In genomic region chr2:134799936-134800335, GRCh38 we compare ENCODE assay signal across 31 cellular contexts. TPM values are rescaled to one million over a fixed set of nuclear protein-coding genes. Genes with fewer than 3 reads are reported as not detected.
"Had no signal": no experiment of that assay in that cellular context is flagged by ENCODE, and none has a peak within 500 bp of the region (broad histone marks: within the 10 kb centered on the region; RNA-seq: fewer than 3 reads in every experiment).

No MANE protein-coding gene starts in this region.

- H3K36me3 ChIP-seq: neural progenitor cell, pancreas, prostate gland, spleen, thoracic aorta, tibial artery, transverse colon, upper lobe of right lung, uterus had no signal

- H3K4me3 ChIP-seq: neural progenitor cell, pancreas, prostate gland, skin epidermis, smooth muscle cell, spleen, thoracic aorta, tibial artery, transverse colon, upper lobe of right lung, uterus had no signal

- H3K9ac ChIP-seq: neural progenitor cell had no signal

- H2AFZ ChIP-seq: neural progenitor cell had no signal

- ATAC-seq: naive thymus-derived CD4-positive, alpha-beta T cell; natural killer cell; pancreas; right cardiac atrium; sciatic nerve; stimulated activated memory B cell treated with anti-CD40 and anti-IgM and Interleukin-4, amounts not matched to agents 10 μg/mL and 1 μg/mL and 100 μg/mL, for 72 hours; stimulated activated naive CD8-positive, alpha-beta T cell treated with anti-CD3 and anti-CD28 coated beads, Interleukin-15, amount 100 ng/mL, for 72 hours; stimulated activated naive CD8-positive, alpha-beta T cell treated with anti-CD3 and anti-CD28 coated beads, Interleukin-15, Interleukin-2, amounts not matched to agents 100 U/mL and 50 U/mL, for 24 hours; upper lobe of right lung had no signal

- H3K27ac ChIP-seq: neural progenitor cell, pancreas, prostate gland, skin epidermis, spleen, thoracic aorta, tibial artery, transverse colon, upper lobe of right lung, uterus had no signal

- DNase-seq: naive thymus-derived CD4-positive, alpha-beta T cell; natural killer cell; occipital lobe; pancreas; right cardiac atrium; spleen; stimulated activated CD4-positive, alpha-beta T cell treated with anti-CD3 and anti-CD28 coated beads, Interleukin-12 subunit alpha, Interleukin-12 subunit beta, amount 100 ng/mL, for 4 hours; stimulated activated CD4-positive, alpha-beta T cell treated with anti-CD3 and anti-CD28 coated beads, Interleukin-1b, Interleukin-23, amount 100 ng/mL, for 48 hours; stimulated activated CD4-positive, alpha-beta T cell treated with anti-CD3 and anti-CD28 coated beads, Interleukin-4, amount 100 ng/mL, for 1 hour; stimulated activated CD4-positive, alpha-beta T cell treated with anti-CD3 and anti-CD28 coated beads, Interleukin-4, amount 100 ng/mL, for 4 hours; stimulated activated CD8-positive, alpha-beta memory T cell treated with anti-CD3 and anti-CD28 coated beads, Interleukin-4, amount 100 ng/mL, for 48 hours; stimulated activated naive CD4-positive, alpha-beta T cell; stimulated activated naive CD8-positive, alpha-beta T cell treated with anti-CD3 and anti-CD28 coated beads, Interleukin-15, amount 100 ng/mL, for 72 hours; stimulated activated naive CD8-positive, alpha-beta T cell treated with anti-CD3 and anti-CD28 coated beads, Interleukin-15, Interleukin-2, amounts not matched to agents 100 U/mL and 50 U/mL, for 24 hours; substantia nigra; tibial artery; transverse colon; upper lobe of right lung; uterus had no signal

- FAIRE-seq: pancreas had no signal

- H3K27me3 ChIP-seq: neural progenitor cell, pancreas, spleen, tibial artery, transverse colon, upper lobe of right lung, uterus had no signal

- H3K4me1 ChIP-seq: neural progenitor cell, pancreas, prostate gland, spleen, tibial artery, transverse colon, upper lobe of right lung, uterus had no signal

- H3K9me3 ChIP-seq: pancreas, prostate gland, thoracic aorta, transverse colon, upper lobe of right lung, uterus had no signal

- H3K4me2 ChIP-seq: neural progenitor cell, smooth muscle cell had no signal

RNA-seq across cellular contexts. Expression of gene ACMSD, which starts 38.5 kb away (rescaled TPM):
- total RNA-seq: naive thymus-derived CD4-positive, alpha-beta T cell; natural killer cell; occipital lobe; osteoblast; posterior vena cava; prostate gland; right cardiac atrium; sciatic nerve; smooth muscle cell; spleen; temporal lobe; thoracic aorta; transverse colon; upper lobe of right lung; urinary bladder; uterus had no signal
- polyA plus RNA-seq: naive thymus-derived CD4-positive, alpha-beta T cell; neural cell; right cardiac atrium; smooth muscle cell; spleen; urinary bladder had no signal
